In genomic region chr9:15155826-15156225, GRCh38 we compare ENCODE assay signal across 13 cellular contexts.
DNase-seq lines count a peak whose midpoint lies in the region; ATAC-seq, FAIRE-seq and TF ChIP-seq lines count a peak whose summit lies in the region.
"Had no signal": no experiment of that assay in that cellular context is flagged by ENCODE, and none has a peak within 500 bp of the region (broad histone marks: within the 10 kb centered on the region; RNA-seq: fewer than 3 reads in every experiment).

No MANE protein-coding gene starts in this region.

- H3K36me3 ChIP-seq in upper lobe of right lung (no peaks in the 10 kb centered on the region), small intestine (ENCODE audit: control insufficient read depth in 2 of 2, insufficient read depth in 2 of 2, low read length in 2 of 2) (no peaks in the 10 kb centered on the region)

- no peak overlapping the region for H3K4me2 ChIP-seq in H9 (ENCODE audit: insufficient read depth, insufficient read length, low read length)

- H4K91ac ChIP-seq in H9 (ENCODE audit: insufficient read length, low read depth, low read length): no peak overlapping the region

- H3K4ac ChIP-seq in H9 (ENCODE audit: low read depth, low read length): no peak overlapping the region

- no peak overlapping the region for H3K18ac ChIP-seq in H9 (ENCODE audit: insufficient read length, low read depth, low read length)

- H2BK5ac ChIP-seq in H9 (ENCODE audit: insufficient read length, low read length): no peak overlapping the region

- H3K4me3 ChIP-seq in upper lobe of right lung: no peak overlapping the region
- no peak overlapping the region for H3K4me3 ChIP-seq in small intestine (ENCODE audit: low read depth in 1 of 2, low read length in 2 of 2)

- intact Hi-C loops in upper lobe of right lung (cut with DNase I): no loop called here

- no peak overlapping the region for H3T11ph ChIP-seq in H9 (ENCODE audit: low read length)

- H3K9ac ChIP-seq in H9 (ENCODE audit: extremely low read depth, insufficient read length, low read length): no peak overlapping the region

- DNase-seq in NCI-H2196 (lab: John Stamatoyannopoulos, UW; ENCODE audit: unreplicated experiment) (peak; percentile 31), NCI-H2196 treated with DMSO at 0.1 percent for 48 hours (lab: John Stamatoyannopoulos, UW; ENCODE audit: unreplicated experiment) (no peak), dermis microvascular lymphatic vessel endothelial cell (ENCODE audit: low read depth in 2 of 2) (peak; percentile 94 to 95), myocyte (ENCODE audit: low read depth) (peak; percentile 14), upper lobe of right lung (no peak), H9 (no peak), small intestine (no peak)
- DNase-seq: activated CD4-positive, alpha-beta memory T cell treated with anti-CD3 and anti-CD28 coated beads for 36 hours; activated naive CD4-positive, alpha-beta T cell treated with anti-CD3 and anti-CD28 coated beads for 36 hours; immature natural killer cell; NCI-H1436 treated with DMSO at 0.1 percent for 48 hours; SIG-M5 had no signal

- FAIRE-seq in small intestine (lab: Jason Lieb, UNC): no peak

- no peaks in the 10 kb centered on the region for H3K79me2 ChIP-seq in H9 (ENCODE audit: insufficient read depth, low read length)

- H3K4me3 Mint-ChIP-seq in H9: no peak overlapping the region
- H3K4me3 Mint-ChIP-seq: activated CD4-positive, alpha-beta memory T cell treated with anti-CD3 and anti-CD28 coated beads for 36 hours; activated naive CD4-positive, alpha-beta T cell treated with anti-CD3 and anti-CD28 coated beads for 36 hours; immature natural killer cell had no signal

- no peaks in the 10 kb centered on the region for H3K36me3 Mint-ChIP-seq in H9 (ENCODE audit: insufficient read depth in 1 of 3, low read depth in 3 of 3)
- H3K36me3 Mint-ChIP-seq: activated CD4-positive, alpha-beta memory T cell treated with anti-CD3 and anti-CD28 coated beads for 36 hours; immature natural killer cell had no signal

- H3K4me1 ChIP-seq in upper lobe of right lung: peaks cover 3% of the 10 kb centered on the region
- no peaks in the 10 kb centered on the region for H3K4me1 ChIP-seq in H9 (ENCODE audit: insufficient read depth, low read length)
- H3K4me1 ChIP-seq in small intestine (ENCODE audit: control insufficient read depth in 2 of 2, insufficient read depth in 1 of 2, low read depth in 1 of 2, low read length in 1 of 2): peaks cover 0 to 3% of the 10 kb centered on the region in 2 donors

- no peaks in the 10 kb centered on the region for H3K27me3 Mint-ChIP-seq in H9 (ENCODE audit: low read depth)

- no peak overlapping the region for H3K14ac ChIP-seq in H9 (ENCODE audit: insufficient read depth, low read length)

- WGBS in H9 (ENCODE audit: extremely low coverage, insufficient read length, low lambda C conversion rate): no CpG with 5 or more reads among the region's 4 CpGs
- WGBS in small intestine, 3 donors: 26 to 41% (median 33%) methylated on average over 4 of the region's 4 CpGs

- no peaks in the 10 kb centered on the region for H3K9me3 Mint-ChIP-seq in H9
- H3K9me3 Mint-ChIP-seq: activated CD4-positive, alpha-beta memory T cell treated with anti-CD3 and anti-CD28 coated beads for 36 hours; activated naive CD4-positive, alpha-beta T cell treated with anti-CD3 and anti-CD28 coated beads for 36 hours; immature natural killer cell had no signal

- no peak overlapping the region for H2BK20ac ChIP-seq in H9 (ENCODE audit: low read depth, low read length, poor library complexity, severe bottlenecking)

- peak overlapping the region; percentile 2 for H3K27ac ChIP-seq in upper lobe of right lung
- H3K27ac ChIP-seq in H9 (ENCODE audit: insufficient read length, low read depth, low read length): no peak overlapping the region
- no peak overlapping the region for H3K27ac ChIP-seq in small intestine (ENCODE audit: low read depth in 1 of 2, low read length in 1 of 2)

- no peaks in the 10 kb centered on the region for H3K27me3 ChIP-seq in upper lobe of right lung
- no peaks in the 10 kb centered on the region for H3K27me3 ChIP-seq in H9 (ENCODE audit: insufficient read depth, low read length)
- H3K27me3 ChIP-seq in small intestine (ENCODE audit: control insufficient read depth in 2 of 2, insufficient read depth in 2 of 2, low read length in 2 of 2): no peaks in the 10 kb centered on the region

- H4K5ac ChIP-seq in H9 (ENCODE audit: insufficient read length, low read depth, low read length): no peak overlapping the region

- ATAC-seq in upper lobe of right lung (no peak), GM21381 (IDR thresholded peaks at IDR 0.05; ENCODE audit: unreplicated experiment) (no peak)

- no peak overlapping the region for H3K27ac Mint-ChIP-seq in H9
- H3K27ac Mint-ChIP-seq: activated CD4-positive, alpha-beta memory T cell treated with anti-CD3 and anti-CD28 coated beads for 36 hours; activated naive CD4-positive, alpha-beta T cell treated with anti-CD3 and anti-CD28 coated beads for 36 hours; immature natural killer cell had no signal

- H2BK120ac ChIP-seq in H9 (ENCODE audit: low read depth, low read length, poor library complexity, severe bottlenecking): no peak overlapping the region

- no peak for TF ChIP-seq CTCF in upper lobe of right lung (IDR thresholded peaks at IDR 0.05)
- no peak for TF ChIP-seq CTCF in H9 (conservative IDR thresholded peaks at IDR 0.05)

- peaks cover 0 to 7% of the 10 kb centered on the region in 2 experiments; a peak in 3 of 4 replicates for H3K4me1 Mint-ChIP-seq in H9
- H3K4me1 Mint-ChIP-seq: immature natural killer cell had no signal

- H3K23me2 ChIP-seq in H9 (ENCODE audit: insufficient read length, low read depth, low read length, poor library complexity, severe bottlenecking): peaks cover 2% of the 10 kb centered on the region

- H2AFZ ChIP-seq in H9 (ENCODE audit: low read length): no peak overlapping the region

- H2BK15ac ChIP-seq in H9 (ENCODE audit: low read depth, low read length): no peak overlapping the region

- H2AK5ac ChIP-seq in H9 (ENCODE audit: insufficient read length, low read length): no peak overlapping the region

- no peaks in the 10 kb centered on the region for H3K79me1 ChIP-seq in H9 (ENCODE audit: insufficient read depth, low read depth, low read length, poor library complexity, severe bottlenecking)

- no peak overlapping the region for H3K56ac ChIP-seq in H9 (ENCODE audit: insufficient read length, low read depth, low read length)

- no peak overlapping the region for H3K23ac ChIP-seq in H9 (ENCODE audit: insufficient read length, low read depth, low read length)

- no peak overlapping the region for H2BK12ac ChIP-seq in H9 (ENCODE audit: insufficient read length, low read depth, low read length)

- no peak overlapping the region for H4K8ac ChIP-seq in H9 (replicated peaks; ENCODE audit: insufficient read length, low read depth, low read length)

- H3K9me3 ChIP-seq in upper lobe of right lung: no peaks in the 10 kb centered on the region
- H3K9me3 ChIP-seq in H9 (ENCODE audit: control insufficient read depth, low read depth, low read length): no peaks in the 10 kb centered on the region
- no peaks in the 10 kb centered on the region for H3K9me3 ChIP-seq in small intestine (ENCODE audit: control insufficient read depth, low read depth)

- H4K20me1 ChIP-seq in H9 (ENCODE audit: control insufficient read depth, insufficient read depth, insufficient read length): no peaks in the 10 kb centered on the region

Comparison
In these comparisons a context has a peak if more than half of its experiments do, and no peak if none do; other contexts are left out.
1. DNase-seq: peak in NCI-H2196 (single experiment), dermis microvascular lymphatic vessel endothelial cell (2 of 2) and myocyte (single experiment); none in NCI-H2196 treated with DMSO at 0.1 percent for 48 hours (single experiment), upper lobe of right lung (single experiment), H9 (single experiment) and small intestine (single experiment).